ENCODE assay signal across 8 cellular contexts in genomic region chr10:95289921-95290421, GRCh38. TPM values are rescaled to one million over a fixed set of nuclear protein-coding genes. Genes with fewer than 3 reads are reported as not detected.
DNase-seq lines count a peak whose midpoint lies in the region; ATAC-seq and TF ChIP-seq lines count a peak whose summit lies in the region.

No MANE protein-coding gene starts in this region.

- H2AFZ ChIP-seq in OCI-LY7 (ENCODE audit: low read length) (peak overlapping the region; percentile 52; the same call in 1 of the 2 replicates), parathyroid adenoma (peak overlapping the region; percentile 92)

- peak overlapping the region; percentile 74 for H3K4me3 Mint-ChIP-seq in Calu3 (ENCODE audit: low read depth, unreplicated experiment)

- CTCF ChIA-PET in Calu3 (lab: Charles Lee) (interaction anchor here (0.9 kb wide), 1 partner anchor 12 kb away, joined by 3 read pairs; no protein-coding TSS in a partner anchor), OCI-LY7 (lab: Charles Lee; ENCODE audit: unreplicated experiment) (no interaction called here)

- POLR2A ChIA-PET in OCI-LY7 (lab: Charles Lee): interaction anchor here (0.9 to 2.1 kb wide), 2 partner anchors 9 to 11 kb away, joined by 3 to 9 read pairs; no protein-coding TSS in a partner anchor

- peaks cover 57% of the 10 kb centered on the region for H3K4me1 ChIP-seq in OCI-LY7 (ENCODE audit: insufficient read depth, low read length, poor library complexity, severe bottlenecking)
- peaks cover 7 to 17% of the 10 kb centered on the region in 2 donors for H3K4me1 ChIP-seq in esophagus (ENCODE audit: control insufficient read depth in 2 of 2, insufficient read depth in 2 of 2, low read length in 1 of 2)
- H3K4me1 ChIP-seq in parathyroid adenoma: peaks cover 11% of the 10 kb centered on the region
- peaks cover 3% of the 10 kb centered on the region for H3K4me1 ChIP-seq in effector memory CD4-positive, alpha-beta T cell (ENCODE audit: control insufficient read depth, insufficient read depth, low read length, poor library complexity, severe bottlenecking)

- H4K20me1 ChIP-seq in OCI-LY7 (ENCODE audit: insufficient read depth, low read length): peaks cover 9% of the 10 kb centered on the region; the same call in 1 of the 2 replicates

- no peak for ATAC-seq in HG03439 (IDR thresholded peaks at IDR 0.05; ENCODE audit: unreplicated experiment)

- no peaks in the 10 kb centered on the region for H3K9me3 Mint-ChIP-seq in Calu3 (ENCODE audit: low read depth, unreplicated experiment)

- TF ChIP-seq CTCF in Calu3 (IDR thresholded peaks at IDR 0.05; ENCODE audit: unreplicated experiment) (no peak), OCI-LY7 (conservative IDR thresholded peaks at IDR 0.05; ENCODE audit: low read length) (0 out of 2 replicates have a peak, but pooled peaks have one; percentile 13), parathyroid adenoma (IDR thresholded peaks at IDR 0.05) (no peak)

- no peaks in the 10 kb centered on the region for H3K27me3 ChIP-seq in esophagus (ENCODE audit: control insufficient read depth in 1 of 2, insufficient read depth in 2 of 2, low read length in 2 of 2)
- H3K27me3 ChIP-seq in parathyroid adenoma (ENCODE audit: control insufficient read depth, insufficient read depth, low read length): no peaks in the 10 kb centered on the region
- peaks cover 3% of the 10 kb centered on the region for H3K27me3 ChIP-seq in effector memory CD4-positive, alpha-beta T cell (replicated peaks; ENCODE audit: control insufficient read depth, insufficient read depth, low read length, poor library complexity, severe bottlenecking)

- WGBS in esophagus, 2 donors: 19 to 26% methylated on average over 14 of the region's 14 CpGs

- H3K27me3 Mint-ChIP-seq in Calu3 (ENCODE audit: unreplicated experiment): no peaks in the 10 kb centered on the region

- no peaks in the 10 kb centered on the region for H3K9me2 ChIP-seq in OCI-LY7 (ENCODE audit: insufficient read depth, low read length)

- intact Hi-C loops in Calu3 (cut with micrococcal nuclease; ENCODE audit: unreplicated experiment) (no loop called here), OCI-LY7 (cut with micrococcal nuclease; ENCODE audit: unreplicated experiment) (loop anchor here (1.0 to 10.0 kb wide), 2 partner anchors 44 to 995 kb away; no protein-coding TSS in a partner anchor)

- H3K9me3 ChIP-seq in OCI-LY7 (ENCODE audit: low read length): no peaks in the 10 kb centered on the region
- no peaks in the 10 kb centered on the region for H3K9me3 ChIP-seq in esophagus (ENCODE audit: control insufficient read depth in 2 of 2, insufficient read depth in 1 of 2, low read depth in 1 of 2, low read length in 1 of 2)
- no peaks in the 10 kb centered on the region for H3K9me3 ChIP-seq in parathyroid adenoma (ENCODE audit: control insufficient read depth, low read length)
- no peaks in the 10 kb centered on the region for H3K9me3 ChIP-seq in effector memory CD4-positive, alpha-beta T cell (ENCODE audit: control insufficient read depth, low read length)

- H3K4me2 ChIP-seq in OCI-LY7 (ENCODE audit: low read length): peak overlapping the region; percentile 70
- peak overlapping the region; percentile 58 for H3K4me2 ChIP-seq in parathyroid adenoma (ENCODE audit: low read length)

- H3K36me3 ChIP-seq in OCI-LY7 (ENCODE audit: insufficient read depth, low read length): no peaks in the 10 kb centered on the region
- H3K36me3 ChIP-seq in esophagus (ENCODE audit: control insufficient read depth in 2 of 2, insufficient read depth in 2 of 2, low read length in 1 of 2): no peaks in the 10 kb centered on the region
- H3K36me3 ChIP-seq in parathyroid adenoma (ENCODE audit: control insufficient read depth, insufficient read depth, low read length): no peaks in the 10 kb centered on the region
- no peaks in the 10 kb centered on the region for H3K36me3 ChIP-seq in effector memory CD4-positive, alpha-beta T cell (ENCODE audit: control insufficient read depth, insufficient read depth, low read length)

- H3K4me3 ChIP-seq in OCI-LY7 (ENCODE audit: low read depth, low read length, poor library complexity, severe bottlenecking) (peak overlapping the region; percentile 71), esophagus (ENCODE audit: low read depth in 1 of 2, low read length in 2 of 2) (peak overlapping the region; percentile 71 to 97), parathyroid adenoma (ENCODE audit: low read depth, low read length) (peak overlapping the region; percentile 94)
- no peak overlapping the region for H3K4me3 ChIP-seq in effector memory CD4-positive, alpha-beta T cell (ENCODE audit: insufficient read depth, low read depth, low read length, poor library complexity, severe bottlenecking)

- H3K36me3 Mint-ChIP-seq in Calu3 (ENCODE audit: insufficient read depth, unreplicated experiment): peaks cover 24% of the 10 kb centered on the region

- TSS peak; percentile 39 for BruUV-seq in Calu3 (replicated peaks; lab: Mats Ljungman, UMichigan)
- BruUV-seq in OCI-LY7 (replicated peaks; lab: Mats Ljungman, UMichigan): TSS peak; percentile 61

- H3K27ac Mint-ChIP-seq in Calu3 (ENCODE audit: unreplicated experiment): peak overlapping the region; percentile 85

- H3K27ac ChIP-seq in OCI-LY7 (ENCODE audit: low read depth, low read length, poor library complexity, severe bottlenecking): no peak overlapping the region
- peak overlapping the region; percentile 84 to 85 for H3K27ac ChIP-seq in esophagus (ENCODE audit: low read depth in 2 of 2, low read length in 1 of 2)
- H3K27ac ChIP-seq in parathyroid adenoma: peak overlapping the region; percentile 80
- H3K27ac ChIP-seq in effector memory CD4-positive, alpha-beta T cell (ENCODE audit: insufficient read depth, low read length, poor library complexity, severe bottlenecking): no peak overlapping the region

- DNase-seq in Calu3 (no peak), OCI-LY7 (ENCODE audit: low spot score) (no peak), A172 (ENCODE audit: low spot score) (no peak), NCI-H748 (lab: John Stamatoyannopoulos, UW; ENCODE audit: unreplicated experiment) (no peak)
- no peak for DNase-seq in effector memory CD4-positive, alpha-beta T cell

- H3K4me1 Mint-ChIP-seq in Calu3 (ENCODE audit: low read depth, unreplicated experiment): peaks cover 26% of the 10 kb centered on the region

- H3K79me2 ChIP-seq in OCI-LY7 (ENCODE audit: insufficient read depth, low read depth, low read length) (peaks cover 4% of the 10 kb centered on the region; the same call in 1 of the 2 replicates), parathyroid adenoma (peaks cover 27% of the 10 kb centered on the region)

- peak overlapping the region; percentile 23 for H3K9ac ChIP-seq in parathyroid adenoma

RNA-seq across cellular contexts. Expression of gene PDLIM1, which starts 0.8 kb away (rescaled TPM):
- total RNA-seq in Calu3 (2022) (49.7 and 50.2 TPM in 2 replicates), OCI-LY7 (2022) (103 and 105 TPM in 2 replicates)
- 22.3 and 23.1 TPM in 2 replicates for total RNA-seq in OCI-LY7 (2014; rRNA removed; shearing (Covaris generic))
- 100 to 1,000 TPM in 1 of 2 donors, 10 to 100 TPM in 1; 79.9 to 117 TPM for polyA plus RNA-seq in esophagus
- total RNA-seq in A172 (2014; rRNA removed; shearing (Covaris generic)): 18.9 and 20.9 TPM in 2 replicates

Comparison
In these comparisons a context has a peak if more than half of its experiments do, and no peak if none do; other contexts are left out.
1. H3K27ac ChIP-seq: peak in esophagus (2 of 2) and parathyroid adenoma (single experiment); none in OCI-LY7 (single experiment) and effector memory CD4-positive, alpha-beta T cell (single experiment).